ENCODE assay signal across 10 cellular contexts in genomic region chr19:10553087-10553667, GRCh38. TPM values are rescaled to one million over a fixed set of nuclear protein-coding genes. Genes with fewer than 3 reads are reported as not detected.
A peak's percentile ranks its signal among the peaks of the same experiment; 100 is the strongest.
DNase-seq lines count a peak whose midpoint lies in the region; ATAC-seq and TF ChIP-seq lines count a peak whose summit lies in the region.
"Had no signal": no experiment of that assay in that cellular context is flagged by ENCODE, and none has a peak within 500 bp of the region (broad histone marks: within the 10 kb centered on the region; RNA-seq: fewer than 3 reads in every experiment).

No MANE protein-coding gene starts in this region.

- H3K4me3 Mint-ChIP-seq in T-helper 1 cell treated with Interleukin-12 subunit alpha and Interleukin-12 subunit beta and Interleukin-4 antibody, amounts not matched to agents 30 μg/mL and 1 μg/mL, for 36 hours, result peak overlapping the region; percentile 76
- H3K4me3 Mint-ChIP-seq in activated T-helper 2 cell treated with anti-CD3 and anti-CD28 coated beads, Interferon-gamma antibody, Interleukin-2, Interleukin-4, amounts not matched to agents 10 μg/mL and 5 μg/mL and 100 μg/mL, durations not matched to agents 14 hours and 24 hours and 36 hours (ENCODE audit: low read depth), result peak overlapping the region; percentile 30
- peak overlapping the region; percentile 68 for H3K4me3 Mint-ChIP-seq in natural killer cell treated with Interleukin-12 subunit alpha and Interleukin-12 subunit beta and Interleukin-15 and Interleukin-18, amount 100 ng/mL, for 72 hours
- H3K4me3 Mint-ChIP-seq: WTC11 had no signal

- H3K27me3 Mint-ChIP-seq in T-helper 1 cell treated with Interleukin-12 subunit alpha and Interleukin-12 subunit beta and Interleukin-4 antibody, amounts not matched to agents 30 μg/mL and 1 μg/mL, for 36 hours (ENCODE audit: low read depth), result no peaks in the 10 kb centered on the region
- no peaks in the 10 kb centered on the region for H3K27me3 Mint-ChIP-seq in activated T-helper 2 cell treated with anti-CD3 and anti-CD28 coated beads, Interferon-gamma antibody, Interleukin-2, Interleukin-4, amounts not matched to agents 10 μg/mL and 5 μg/mL and 100 μg/mL, durations not matched to agents 14 hours and 24 hours and 36 hours (ENCODE audit: low read depth)
- H3K27me3 Mint-ChIP-seq in natural killer cell treated with Interleukin-12 subunit alpha and Interleukin-12 subunit beta and Interleukin-15 and Interleukin-18, amount 100 ng/mL, for 72 hours, result no peaks in the 10 kb centered on the region

- H3K9me3 Mint-ChIP-seq in T-helper 1 cell treated with Interleukin-12 subunit alpha and Interleukin-12 subunit beta and Interleukin-4 antibody, amounts not matched to agents 30 μg/mL and 1 μg/mL, for 36 hours, result no peaks in the 10 kb centered on the region
- no peaks in the 10 kb centered on the region for H3K9me3 Mint-ChIP-seq in activated T-helper 2 cell treated with anti-CD3 and anti-CD28 coated beads, Interferon-gamma antibody, Interleukin-2, Interleukin-4, amounts not matched to agents 10 μg/mL and 5 μg/mL and 100 μg/mL, durations not matched to agents 14 hours and 24 hours and 36 hours
- H3K9me3 Mint-ChIP-seq in natural killer cell treated with Interleukin-12 subunit alpha and Interleukin-12 subunit beta and Interleukin-15 and Interleukin-18, amount 100 ng/mL, for 72 hours, result no peaks in the 10 kb centered on the region
- H3K9me3 Mint-ChIP-seq: WTC11 had no signal

- peak overlapping the region; percentile 98 for H3K27ac Mint-ChIP-seq in T-helper 1 cell treated with Interleukin-12 subunit alpha and Interleukin-12 subunit beta and Interleukin-4 antibody, amounts not matched to agents 30 μg/mL and 1 μg/mL, for 36 hours
- peak overlapping the region; percentile 85 for H3K27ac Mint-ChIP-seq in activated T-helper 2 cell treated with anti-CD3 and anti-CD28 coated beads, Interferon-gamma antibody, Interleukin-2, Interleukin-4, amounts not matched to agents 10 μg/mL and 5 μg/mL and 100 μg/mL, durations not matched to agents 14 hours and 24 hours and 36 hours
- peak overlapping the region; percentile 90 to 96 for H3K27ac Mint-ChIP-seq in natural killer cell treated with Interleukin-12 subunit alpha and Interleukin-12 subunit beta and Interleukin-15 and Interleukin-18, amount 100 ng/mL, for 72 hours
- H3K27ac Mint-ChIP-seq: WTC11 had no signal

- peaks cover 34% of the 10 kb centered on the region for H3K36me3 Mint-ChIP-seq in T-helper 1 cell treated with Interleukin-12 subunit alpha and Interleukin-12 subunit beta and Interleukin-4 antibody, amounts not matched to agents 30 μg/mL and 1 μg/mL, for 36 hours (ENCODE audit: low read depth)
- peaks cover 81% of the 10 kb centered on the region for H3K36me3 Mint-ChIP-seq in activated T-helper 2 cell treated with anti-CD3 and anti-CD28 coated beads, Interferon-gamma antibody, Interleukin-2, Interleukin-4, amounts not matched to agents 10 μg/mL and 5 μg/mL and 100 μg/mL, durations not matched to agents 14 hours and 24 hours and 36 hours (ENCODE audit: low read depth)
- H3K36me3 Mint-ChIP-seq in natural killer cell treated with Interleukin-12 subunit alpha and Interleukin-12 subunit beta and Interleukin-15 and Interleukin-18, amount 100 ng/mL, for 72 hours, result no peaks in the 10 kb centered on the region

- H3K4me3 ChIP-seq in HL-60 (replicated peaks; ENCODE audit: insufficient read depth, low read length), result no peak overlapping the region

- H3K4me1 Mint-ChIP-seq in T-helper 1 cell treated with Interleukin-12 subunit alpha and Interleukin-12 subunit beta and Interleukin-4 antibody, amounts not matched to agents 30 μg/mL and 1 μg/mL, for 36 hours (ENCODE audit: low read depth), result peaks cover 37% of the 10 kb centered on the region
- H3K4me1 Mint-ChIP-seq in activated T-helper 2 cell treated with anti-CD3 and anti-CD28 coated beads, Interferon-gamma antibody, Interleukin-2, Interleukin-4, amounts not matched to agents 10 μg/mL and 5 μg/mL and 100 μg/mL, durations not matched to agents 14 hours and 24 hours and 36 hours (ENCODE audit: low read depth), result peaks cover 37% of the 10 kb centered on the region
- peaks cover 31 to 43% of the 10 kb centered on the region in 2 donors for H3K4me1 Mint-ChIP-seq in natural killer cell treated with Interleukin-12 subunit alpha and Interleukin-12 subunit beta and Interleukin-15 and Interleukin-18, amount 100 ng/mL, for 72 hours (ENCODE audit: low read depth in 2 of 2)
- H3K4me1 Mint-ChIP-seq: WTC11 had no signal

- H3K27ac ChIP-seq in HL-60 (replicated peaks), result peak overlapping the region; percentile 50

- no peak for DNase-seq in T-helper 1 cell
- no peak for DNase-seq in HL-60 (ENCODE audit: low read depth in 1 of 2, low spot score in 1 of 2)
- no peak for DNase-seq in activated T-helper 2 cell treated with anti-CD3 and anti-CD28 coated beads, Interferon-gamma antibody, Interleukin-2, Interleukin-4, amounts not matched to agents 10 μg/mL and 5 μg/mL and 100 μg/mL, durations not matched to agents 14 hours and 24 hours and 36 hours (ENCODE audit: low spot score)
- no peak for DNase-seq in natural killer cell treated with Interleukin-12 subunit alpha and Interleukin-12 subunit beta and Interleukin-15 and Interleukin-18, amount 100 ng/mL, for 72 hours (ENCODE audit: low spot score)
- DNase-seq in ecto neural progenitor cell (ENCODE audit: low spot score), result no peak
- DNase-seq in NCI-H524 treated with DMSO at 0.1 percent for 48 hours (lab: John Stamatoyannopoulos, UW), result no peak

- intact Hi-C loops in activated T-helper 2 cell treated with anti-CD3 and anti-CD28 coated beads, Interferon-gamma antibody, Interleukin-2, Interleukin-4, amounts not matched to agents 10 μg/mL and 5 μg/mL and 100 μg/mL, durations not matched to agents 14 hours and 24 hours and 36 hours (cut with micrococcal nuclease), result loop anchor here (5.0 kb wide), 1 partner anchor 46 kb away; no protein-coding TSS in a partner anchor

- no peak for ATAC-seq in natural killer cell treated with Interleukin-12 subunit alpha and Interleukin-12 subunit beta and Interleukin-15 and Interleukin-18, amount 100 ng/mL, for 72 hours
- no peak for ATAC-seq in GM18498 (IDR thresholded peaks at IDR 0.05; ENCODE audit: unreplicated experiment)

- TF ChIP-seq CTCF in HL-60 (IDR thresholded peaks at IDR 0.05; ENCODE audit: insufficient read depth, low read length), result no peak

- H3K27me3 ChIP-seq in HL-60 (ENCODE audit: insufficient read depth, poor library complexity, severe bottlenecking), result no peaks in the 10 kb centered on the region

RNA-seq across cellular contexts. Expression of gene ATG4D, which starts 9.5 kb away (rescaled TPM):
- 34.1 and 37.2 TPM in 2 replicates for total RNA-seq in activated T-helper 2 cell treated with anti-CD3 and anti-CD28 coated beads, Interferon-gamma antibody, Interleukin-2, Interleukin-4, amounts not matched to agents 10 μg/mL and 5 μg/mL and 100 μg/mL, durations not matched to agents 14 hours and 24 hours and 36 hours
- 10 to 100 TPM; 67.4 to 71.0 TPM for total RNA-seq in natural killer cell treated with Interleukin-12 subunit alpha and Interleukin-12 subunit beta and Interleukin-15 and Interleukin-18, amount 100 ng/mL, for 72 hours

RNA-seq across cellular contexts. Expression of gene KRI1, which starts 12.6 kb away (rescaled TPM):
- total RNA-seq in activated T-helper 2 cell treated with anti-CD3 and anti-CD28 coated beads, Interferon-gamma antibody, Interleukin-2, Interleukin-4, amounts not matched to agents 10 μg/mL and 5 μg/mL and 100 μg/mL, durations not matched to agents 14 hours and 24 hours and 36 hours, result 66.7 and 69.5 TPM in 2 replicates
- 10 to 100 TPM; 50.9 to 89.6 TPM for total RNA-seq in natural killer cell treated with Interleukin-12 subunit alpha and Interleukin-12 subunit beta and Interleukin-15 and Interleukin-18, amount 100 ng/mL, for 72 hours

RNA-seq across cellular contexts. Expression of gene CDKN2D, which starts 15.6 kb away (rescaled TPM):
- 45.9 and 46.9 TPM in 2 replicates for total RNA-seq in activated T-helper 2 cell treated with anti-CD3 and anti-CD28 coated beads, Interferon-gamma antibody, Interleukin-2, Interleukin-4, amounts not matched to agents 10 μg/mL and 5 μg/mL and 100 μg/mL, durations not matched to agents 14 hours and 24 hours and 36 hours
- 10 to 100 TPM; 28.0 to 33.9 TPM for total RNA-seq in natural killer cell treated with Interleukin-12 subunit alpha and Interleukin-12 subunit beta and Interleukin-15 and Interleukin-18, amount 100 ng/mL, for 72 hours

RNA-seq across cellular contexts. Expression of gene AP1M2, which starts 33.9 kb away (rescaled TPM):
- not detected in 2 replicates for total RNA-seq in activated T-helper 2 cell treated with anti-CD3 and anti-CD28 coated beads, Interferon-gamma antibody, Interleukin-2, Interleukin-4, amounts not matched to agents 10 μg/mL and 5 μg/mL and 100 μg/mL, durations not matched to agents 14 hours and 24 hours and 36 hours
- total RNA-seq in natural killer cell treated with Interleukin-12 subunit alpha and Interleukin-12 subunit beta and Interleukin-15 and Interleukin-18, amount 100 ng/mL, for 72 hours, result not detected

RNA-seq across cellular contexts. Expression of gene S1PR5, which starts 35.9 kb away (rescaled TPM):
- total RNA-seq in activated T-helper 2 cell treated with anti-CD3 and anti-CD28 coated beads, Interferon-gamma antibody, Interleukin-2, Interleukin-4, amounts not matched to agents 10 μg/mL and 5 μg/mL and 100 μg/mL, durations not matched to agents 14 hours and 24 hours and 36 hours, result 0.23 TPM in 1 of 2 replicates, not detected in the other
- 10 to 100 TPM in 1 of 2 donors, 1 to 10 TPM in 1; 5.1 to 16.3 TPM for total RNA-seq in natural killer cell treated with Interleukin-12 subunit alpha and Interleukin-12 subunit beta and Interleukin-15 and Interleukin-18, amount 100 ng/mL, for 72 hours
- total RNA-seq: RPMI7951 had no signal
